Comparison of ENCODE assay signal across 10 cellular contexts in genomic region chr15:61226313-61227250, GRCh38. TPM values are rescaled to one million over a fixed set of nuclear protein-coding genes. Genes with fewer than 3 reads are reported as not detected.
A peak's percentile ranks its signal among the peaks of the same experiment; 100 is the strongest.
DNase-seq lines count a peak whose midpoint lies in the region; ATAC-seq, FAIRE-seq and TF ChIP-seq lines count a peak whose summit lies in the region.
"Had no signal": no experiment of that assay in that cellular context is flagged by ENCODE, and none has a peak within 500 bp of the region (broad histone marks: within the 10 kb centered on the region; RNA-seq: fewer than 3 reads in every experiment).

No MANE protein-coding gene starts in this region.

- dilution Hi-C loops in endothelial cell of umbilical vein (cut with MboI; ENCODE audit: extremely low pct_ligation_motif_present, low sequenced_read_pairs): no loop called here

- H3K27me3 ChIP-seq in A673 (replicated peaks; ENCODE audit: insufficient read depth, low read depth, low read length, poor library complexity) (peaks cover 11% of the 10 kb centered on the region), MG63 (peaks cover 20% of the 10 kb centered on the region), endothelial cell of umbilical vein (ENCODE audit: control insufficient read depth in 2 of 2, insufficient read depth in 2 of 2, low read length in 2 of 2) (peaks cover 20% of the 10 kb centered on the region in 2 experiments), neural cell (ENCODE audit: insufficient read depth, low read depth, low read length) (peaks cover 21% of the 10 kb centered on the region)

- TF ChIP-seq POLR2A in endothelial cell of umbilical vein (IDR thresholded peaks at IDR 0.05; ENCODE audit: low read depth, low read length): no peak

- TF ChIP-seq CTCF in A673 (conservative IDR thresholded peaks at IDR 0.05; ENCODE audit: low read depth, low read length): no peak
- no peak for TF ChIP-seq CTCF in endothelial cell of umbilical vein (IDR thresholded peaks at IDR 0.05; ENCODE audit: extremely low read depth in 1 of 2, insufficient read depth in 1 of 2, low read depth in 1 of 2, low read length in 2 of 2)
- TF ChIP-seq CTCF in neural cell (IDR thresholded peaks at IDR 0.05; ENCODE audit: poor library complexity, severe bottlenecking): no peak

- no peaks in the 10 kb centered on the region for H3K79me2 ChIP-seq in endothelial cell of umbilical vein (ENCODE audit: control insufficient read depth, insufficient read depth, low read length)
- no peaks in the 10 kb centered on the region for H3K79me2 ChIP-seq in neural cell (replicated peaks; ENCODE audit: insufficient read depth, low read length)

- peak overlapping the region; percentile 85 for H3K4me2 ChIP-seq in endothelial cell of umbilical vein (ENCODE audit: insufficient read depth, low read length)
- H3K4me2 ChIP-seq in neural cell (ENCODE audit: low read length): peak overlapping the region; percentile 86

- no peaks in the 10 kb centered on the region for H4K20me1 ChIP-seq in endothelial cell of umbilical vein (replicated peaks; ENCODE audit: control insufficient read depth, extremely low read depth, insufficient read depth, low read length)
- no peaks in the 10 kb centered on the region for H4K20me1 ChIP-seq in neural cell (ENCODE audit: insufficient read depth)

- H3K4me1 ChIP-seq in A673 (ENCODE audit: insufficient read depth, low read length, poor library complexity, severe bottlenecking) (peaks cover 17% of the 10 kb centered on the region), endothelial cell of umbilical vein (ENCODE audit: control insufficient read depth, extremely low read depth, insufficient read depth, low read length) (peaks cover 9% of the 10 kb centered on the region)

- H3K27ac ChIP-seq in A673 (ENCODE audit: low read depth, low read length, poor library complexity, severe bottlenecking) (no peak overlapping the region), endothelial cell of umbilical vein (ENCODE audit: insufficient read depth, low read depth, low read length) (no peak overlapping the region), neural cell (ENCODE audit: low read length) (no peak overlapping the region)

- DNase-seq in A673 (ENCODE audit: low spot score): no peak
- no peak for DNase-seq in MG63
- DNase-seq in endothelial cell of umbilical vein (ENCODE audit: low read depth, low spot score): no peak
- no peak for DNase-seq in DMS 273 treated with DMSO at 0.1 percent for 48 hours (lab: John Stamatoyannopoulos, UW)
- DNase-seq in NCI-H2227 treated with DMSO at 0.1 percent for 48 hours (lab: John Stamatoyannopoulos, UW): no peak
- DNase-seq in NK-92 (lab: John Stamatoyannopoulos, UW; ENCODE audit: unreplicated experiment): no peak
- DNase-seq: activated CD8-positive, alpha-beta T cell treated with anti-CD3 and anti-CD28 coated beads, Interleukin-2, amount 10 ng/mL, durations not matched to agents 7 days and 5 days had no signal

- POLR2A ChIA-PET in A673 (lab: Charles Lee; ENCODE audit: low non-redundant PET) (no interaction called here), endothelial cell of umbilical vein (lab: Charles Lee) (interaction anchor here (0.6 kb wide), 2 partner anchors 8 to 678 kb away, joined by 6 to 8 read pairs; no protein-coding TSS in a partner anchor)

- TF ChIP-seq EP300 in neural cell (conservative IDR thresholded peaks at IDR 0.05; ENCODE audit: poor library complexity, severe bottlenecking): no peak

- no peaks in the 10 kb centered on the region for H3K36me3 ChIP-seq in A673 (ENCODE audit: insufficient read depth, low read length, poor library complexity, severe bottlenecking)
- H3K36me3 ChIP-seq in MG63: no peaks in the 10 kb centered on the region
- H3K36me3 ChIP-seq in endothelial cell of umbilical vein (ENCODE audit: control insufficient read depth in 2 of 2, extremely low read depth in 1 of 2, insufficient read depth in 2 of 2, low read length in 2 of 2): no peaks in the 10 kb centered on the region
- no peaks in the 10 kb centered on the region for H3K36me3 ChIP-seq in neural cell (ENCODE audit: insufficient read depth, low read length)

- no peak for ATAC-seq in HG03045 (IDR thresholded peaks at IDR 0.05; ENCODE audit: unreplicated experiment)
- ATAC-seq: activated CD8-positive, alpha-beta T cell treated with anti-CD3 and anti-CD28 coated beads, Interleukin-2, amount 10 ng/mL, durations not matched to agents 7 days and 5 days; HCT116 had no signal

- FAIRE-seq in endothelial cell of umbilical vein (lab: Jason Lieb, UNC): no peak

- BruUV-seq in A673 (replicated peaks; lab: Mats Ljungman, UMichigan): no TSS peak
- no TSS peak for BruUV-seq in endothelial cell of umbilical vein (replicated peaks; lab: Mats Ljungman, UMichigan)

- CTCF ChIA-PET in A673 (lab: Charles Lee) (interaction anchor here (0.6 to 1.2 kb wide), 2 partner anchors 607 to 608 kb away, joined by 4 to 7 read pairs; no protein-coding TSS in a partner anchor), endothelial cell of umbilical vein (lab: Charles Lee) (interaction anchor here (1.0 to 4.8 kb wide), 8 partner anchors 10 to 609 kb away, joined by 3 to 30 read pairs (median 6); no protein-coding TSS in a partner anchor)

- no peak for TF ChIP-seq RAD21 in neural cell (conservative IDR thresholded peaks at IDR 0.05)

- intact Hi-C loops in A673 (cut with micrococcal nuclease; ENCODE audit: unreplicated experiment) (no loop called here), endothelial cell of umbilical vein (cut with micrococcal nuclease) (loop anchor here (1.0 to 5.0 kb wide), 2 partner anchors 21 to 54 kb away; no protein-coding TSS in a partner anchor)

- H2AFZ ChIP-seq in endothelial cell of umbilical vein (ENCODE audit: low read depth, low read length): no peak overlapping the region
- no peak overlapping the region for H2AFZ ChIP-seq in neural cell (ENCODE audit: low read depth, low read length)

- H3K9me2 ChIP-seq in neural cell (ENCODE audit: insufficient read depth, low read length): no peaks in the 10 kb centered on the region

- peak overlapping the region; percentile 77 for H3K4me3 ChIP-seq in A673 (ENCODE audit: low read depth, low read length, poor library complexity, severe bottlenecking)
- H3K4me3 ChIP-seq in MG63: peak overlapping the region; percentile 60
- peak overlapping the region; percentile 53 to 84 (median 72) for H3K4me3 ChIP-seq in endothelial cell of umbilical vein (replicated peaks in 1 of 3; ENCODE audit: insufficient read depth in 1 of 3, low read depth in 1 of 3, low read length in 3 of 3)
- H3K4me3 ChIP-seq in neural cell (ENCODE audit: low read length): peak overlapping the region; percentile 78

- no peak overlapping the region for H3K9ac ChIP-seq in endothelial cell of umbilical vein (replicated peaks; ENCODE audit: extremely low read depth, insufficient read depth, low read length)
- peak overlapping the region; percentile 53 for H3K9ac ChIP-seq in neural cell (ENCODE audit: low read length)

- H3K9me3 ChIP-seq in A673 (ENCODE audit: low read depth, low read length, poor library complexity, severe bottlenecking) (no peaks in the 10 kb centered on the region), MG63 (no peaks in the 10 kb centered on the region), endothelial cell of umbilical vein (replicated peaks; ENCODE audit: control insufficient read depth, insufficient read depth, low read length) (no peaks in the 10 kb centered on the region), neural cell (ENCODE audit: low read length) (no peaks in the 10 kb centered on the region)

- H3K9me1 ChIP-seq in endothelial cell of umbilical vein (replicated peaks; ENCODE audit: control insufficient read depth, extremely low read depth, insufficient read depth, low read length): no peaks in the 10 kb centered on the region

- H3F3A ChIP-seq in neural cell (ENCODE audit: insufficient read depth, low read length, poor library complexity, severe bottlenecking): no peaks in the 10 kb centered on the region

TF ChIP-seq in endothelial cell of umbilical vein, 7 proteins besides CTCF, POLR2A, EP300 and RAD21 (continues in another document):
- TF ChIP-seq JUN (IDR thresholded peaks at IDR 0.05; ENCODE audit: borderline replicate concordance, insufficient read depth, insufficient read length, low read depth) (no peak), MYC (IDR thresholded peaks at IDR 0.05; ENCODE audit: low read depth, low read length) (no peak), MAX (IDR thresholded peaks at IDR 0.05; ENCODE audit: insufficient read depth, insufficient read length) (no peak), EZH2 (IDR thresholded peaks at IDR 0.05; ENCODE audit: borderline replicate concordance, low read depth, low read length, severe bottlenecking) (no peak), GATA2 (IDR thresholded peaks at IDR 0.05; ENCODE audit: insufficient read depth, insufficient read length, low read depth, low read length) (no peak)

TF ChIP-seq in neural cell, 6 proteins besides CTCF, POLR2A, EP300 and RAD21 (continues in another document):
- no peak for TF ChIP-seq EZH2 (IDR thresholded peaks at IDR 0.05; ENCODE audit: borderline replicate concordance, insufficient read depth, low read length, poor library complexity, severe bottlenecking)

RNA-seq across cellular contexts. Expression of gene RORA, which starts 2.5 kb away (rescaled TPM):
- 5.7 and 7.2 TPM in 2 replicates for total RNA-seq in A673 (2021)
- total RNA-seq in MG63 (2014; rRNA removed; shearing (Covaris generic); ENCODE audit: low replicate concordance): 0.82 and 5.5 TPM in 2 replicates
- 16.0 and 17.0 TPM in 2 replicates for total RNA-seq in endothelial cell of umbilical vein
- polyA plus RNA-seq in endothelial cell of umbilical vein: 9.0 and 10.8 TPM in 2 replicates
- polyA plus RNA-seq in endothelial cell of umbilical vein (2011; cell fraction: cytosol; rRNA removed): 5.6 and 6.5 TPM in 2 replicates
- polyA plus RNA-seq in endothelial cell of umbilical vein (2011; cell fraction: nucleus; rRNA removed): 38.0 and 42.5 TPM in 2 replicates
- polyA plus RNA-seq in endothelial cell of umbilical vein (2012): 3.0 and 6.0 TPM in 2 replicates
- polyA minus RNA-seq in endothelial cell of umbilical vein: 56.1 and 74.9 TPM in 2 replicates
- polyA minus RNA-seq in endothelial cell of umbilical vein (2011; cell fraction: cytosol; rRNA and poly(A)+ RNA removed): not detected
- polyA minus RNA-seq in endothelial cell of umbilical vein (2011; cell fraction: nucleus; rRNA and poly(A)+ RNA removed): 128 and 130 TPM in 2 replicates
- 2.0 and 2.1 TPM in 2 replicates for polyA plus RNA-seq in neural cell
- polyA minus RNA-seq in neural cell: 9.0 and 13.5 TPM in 2 replicates
